ENCODE assay signal across 1 cellular context in genomic region chr20:2651772-2652723, GRCh38.
TF ChIP-seq lines count a peak whose summit lies in the region.

A gene with protein sequence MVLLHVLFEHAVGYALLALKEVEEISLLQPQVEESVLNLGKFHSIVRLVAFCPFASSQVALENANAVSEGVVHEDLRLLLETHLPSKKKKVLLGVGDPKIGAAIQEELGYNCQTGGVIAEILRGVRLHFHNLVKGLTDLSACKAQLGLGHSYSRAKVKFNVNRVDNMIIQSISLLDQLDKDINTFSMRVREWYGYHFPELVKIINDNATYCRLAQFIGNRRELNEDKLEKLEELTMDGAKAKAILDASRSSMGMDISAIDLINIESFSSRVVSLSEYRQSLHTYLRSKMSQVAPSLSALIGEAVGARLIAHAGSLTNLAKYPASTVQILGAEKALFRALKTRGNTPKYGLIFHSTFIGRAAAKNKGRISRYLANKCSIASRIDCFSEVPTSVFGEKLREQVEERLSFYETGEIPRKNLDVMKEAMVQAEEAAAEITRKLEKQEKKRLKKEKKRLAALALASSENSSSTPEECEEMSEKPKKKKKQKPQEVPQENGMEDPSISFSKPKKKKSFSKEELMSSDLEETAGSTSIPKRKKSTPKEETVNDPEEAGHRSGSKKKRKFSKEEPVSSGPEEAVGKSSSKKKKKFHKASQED (plus strand): TSS chr20:2652632. CDS start chr20:2652661, 29 bp downstream.

TF ChIP-seq in SK-N-SH, 30 proteins besides CTCF, POLR2A, EP300 and RAD21 (continued from another document):
- TF ChIP-seq REST (IDR thresholded peaks at IDR 0.05; ENCODE audit: low read depth, low read length), result 0 out of 2 replicates have a peak, but pooled peaks have one; percentile 19
- TF ChIP-seq NRF1 (IDR thresholded peaks at IDR 0.05; ENCODE audit: low read depth, low read length), result peak; percentile 73
- 0 out of 2 replicates have a peak, but pooled peaks have one; percentile 14 for TF ChIP-seq TEAD4 (IDR thresholded peaks at IDR 0.05; ENCODE audit: borderline replicate concordance, insufficient read depth)
- no peak for TF ChIP-seq RXRA (IDR thresholded peaks at IDR 0.05; ENCODE audit: borderline replicate concordance, low read depth)
- TF ChIP-seq GATA2 (CRISPR knock-in tag; IDR thresholded peaks at IDR 0.05), result no peak
- TF ChIP-seq, protein P1, sequence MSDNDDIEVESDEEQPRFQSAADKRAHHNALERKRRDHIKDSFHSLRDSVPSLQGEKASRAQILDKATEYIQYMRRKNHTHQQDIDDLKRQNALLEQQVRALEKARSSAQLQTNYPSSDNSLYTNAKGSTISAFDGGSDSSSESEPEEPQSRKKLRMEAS (IDR thresholded peaks at IDR 0.05; ENCODE audit: low read depth), result peak; percentile 94
TF ChIP-seq in SK-N-SH: peak in this region for 11.
